ENCODE assay signal across 8 cellular contexts in the genomic region with DNA sequence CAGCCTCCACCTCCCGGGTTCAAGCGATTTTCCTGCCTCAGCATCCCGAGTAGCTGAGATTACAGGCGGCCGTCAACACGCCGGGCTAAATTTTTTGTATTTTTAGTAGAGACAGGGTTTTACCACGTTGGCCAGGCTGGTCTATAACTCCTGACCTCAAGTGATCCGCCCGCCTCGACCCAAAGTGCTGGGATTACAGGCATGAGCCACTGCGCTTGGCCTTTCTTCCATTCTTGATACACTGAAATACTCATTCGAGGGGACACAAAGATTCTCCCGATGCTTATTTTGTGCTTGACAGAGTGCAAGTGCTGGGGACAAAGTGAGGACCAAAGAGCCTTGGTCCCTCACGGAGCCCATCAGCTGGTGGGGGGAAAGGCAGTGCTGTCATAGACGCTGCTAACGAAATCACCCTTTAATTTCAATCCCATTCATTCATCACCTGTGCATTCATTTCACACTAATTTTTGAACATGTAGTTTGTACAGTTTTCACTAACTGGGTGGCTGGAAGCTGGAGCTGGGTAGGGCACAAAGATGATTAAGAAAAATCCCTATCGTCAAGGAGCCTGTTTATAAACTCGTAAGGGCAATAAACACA. TPM values are rescaled to one million over a fixed set of nuclear protein-coding genes. Genes with fewer than 3 reads are reported as not detected.
DNase-seq lines count a peak whose midpoint lies in the region; ATAC-seq and TF ChIP-seq lines count a peak whose summit lies in the region.

No MANE protein-coding gene starts in this region.

- peaks cover 29% of the 10 kb centered on the region for H3K27me3 Mint-ChIP-seq in WTC11 (ENCODE audit: low read depth)

- H3K9me3 Mint-ChIP-seq in WTC11 = no peaks in the 10 kb centered on the region

- ATAC-seq in WTC11 = no peak
- no peak for ATAC-seq in GM18867 (IDR thresholded peaks at IDR 0.05; ENCODE audit: unreplicated experiment)
- no peak for ATAC-seq in GM18907 (IDR thresholded peaks at IDR 0.05; ENCODE audit: unreplicated experiment)
- no peak for ATAC-seq in HG03469 (IDR thresholded peaks at IDR 0.05; ENCODE audit: unreplicated experiment)

- H3K4me3 ChIP-seq in hepatocyte (no peak overlapping the region), skin epidermis (peak overlapping the region in 6 of 7 experiments; percentile 57 to 91 (median 80))

- H3K4me3 Mint-ChIP-seq in WTC11 = peak overlapping the region; percentile 92

- H4K20me1 ChIP-seq in hepatocyte (ENCODE audit: insufficient read depth, poor library complexity, severe bottlenecking) = peaks cover 35% of the 10 kb centered on the region

- DNase-seq in DMS53 (lab: John Stamatoyannopoulos, UW) = peak; percentile 24
- DNase-seq in DMS53 treated with DMSO at 0.1 percent for 48 hours (lab: John Stamatoyannopoulos, UW; ENCODE audit: unreplicated experiment) = no peak
- no peak for DNase-seq in WTC11 (ENCODE audit: low spot score)
- DNase-seq in hepatocyte (ENCODE audit: low spot score) = no peak

- H3K4me1 ChIP-seq in hepatocyte (ENCODE audit: insufficient read depth) = peaks cover 19% of the 10 kb centered on the region

- peaks cover 3% of the 10 kb centered on the region; the same call in 1 of the 2 replicates for H3K36me3 Mint-ChIP-seq in WTC11

- peaks cover 18% of the 10 kb centered on the region for H3K4me1 Mint-ChIP-seq in WTC11

- no peaks in the 10 kb centered on the region for H3K9me2 ChIP-seq in hepatocyte (replicated peaks; ENCODE audit: insufficient read depth)

- no peaks in the 10 kb centered on the region for H3K27me3 ChIP-seq in hepatocyte

- TF ChIP-seq CTCF in WTC11 (IDR thresholded peaks at IDR 0.05) (no peak), hepatocyte (IDR thresholded peaks at IDR 0.05; ENCODE audit: poor library complexity) (no peak)

- H3K79me2 ChIP-seq in hepatocyte = peaks cover 40% of the 10 kb centered on the region

- H3K27ac Mint-ChIP-seq in WTC11 = no peak overlapping the region

- no peaks in the 10 kb centered on the region for H3K36me3 ChIP-seq in hepatocyte (replicated peaks; ENCODE audit: insufficient read depth, low read depth)

- POLR2A ChIA-PET in WTC11 (lab: Charles Lee) = interaction anchor here (0.6 to 1.1 kb wide), 3 partner anchors 11 to 240 kb away, joined by 3 to 5 read pairs (median 3); no protein-coding TSS in a partner anchor

- CTCF ChIA-PET in WTC11 (lab: Charles Lee) = interaction anchor here (0.7 to 2.3 kb wide), 12 partner anchors 8 to 412 kb away, joined by 3 to 22 read pairs (median 5); a partner anchor contains a TSS

- no peaks in the 10 kb centered on the region for H3K9me3 ChIP-seq in hepatocyte (ENCODE audit: low read depth)

- H2AFZ ChIP-seq in hepatocyte = peak overlapping the region; percentile 42

- 73% methylated on average over 19 of the region's 19 CpGs for WGBS in hepatocyte (ENCODE audit: low lambda C conversion rate, missing lambda C conversion rate)

- no peak overlapping the region for H3K27ac ChIP-seq in hepatocyte
- peak overlapping the region in 1 of 21 experiments; percentile 95 for H3K27ac ChIP-seq in skin epidermis

- peak overlapping the region; percentile 70 for H3K4me2 ChIP-seq in hepatocyte

TF ChIP-seq in WTC11, 78 proteins besides CTCF, POLR2A, EP300 and RAD21:
- TF ChIP-seq ZNF263 (CRISPR knock-in tag; IDR thresholded peaks at IDR 0.05; ENCODE audit: low read depth) (no peak), HMGA2 (CRISPR knock-in tag; IDR thresholded peaks at IDR 0.05) (no peak), ESRRA (CRISPR knock-in tag; IDR thresholded peaks at IDR 0.05; ENCODE audit: borderline replicate concordance) (no peak), NFYB (CRISPR knock-in tag; conservative IDR thresholded peaks at IDR 0.05; ENCODE audit: low read depth) (no peak), GTF2I (CRISPR knock-in tag; conservative IDR thresholded peaks at IDR 0.05) (no peak), NR2C2 (CRISPR knock-in tag; IDR thresholded peaks at IDR 0.05) (no peak), ATF1 (CRISPR knock-in tag; IDR thresholded peaks at IDR 0.05) (no peak), SP1 (CRISPR knock-in tag; conservative IDR thresholded peaks at IDR 0.05) (no peak)
- TF ChIP-seq, protein P1, sequence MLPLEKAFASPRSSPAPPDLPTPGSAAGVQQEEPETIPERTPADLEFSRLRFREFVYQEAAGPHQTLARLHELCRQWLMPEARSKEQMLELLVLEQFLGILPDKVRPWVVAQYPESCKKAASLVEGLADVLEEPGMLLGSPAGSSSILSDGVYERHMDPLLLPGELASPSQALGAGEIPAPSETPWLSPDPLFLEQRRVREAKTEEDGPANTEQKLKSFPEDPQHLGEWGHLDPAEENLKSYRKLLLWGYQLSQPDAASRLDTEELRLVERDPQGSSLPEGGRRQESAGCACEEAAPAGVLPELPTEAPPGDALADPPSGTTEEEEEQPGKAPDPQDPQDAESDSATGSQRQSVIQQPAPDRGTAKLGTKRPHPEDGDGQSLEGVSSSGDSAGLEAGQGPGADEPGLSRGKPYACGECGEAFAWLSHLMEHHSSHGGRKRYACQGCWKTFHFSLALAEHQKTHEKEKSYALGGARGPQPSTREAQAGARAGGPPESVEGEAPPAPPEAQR (CRISPR knock-in tag; IDR thresholded peaks at IDR 0.05) = no peak

RNA-seq across cellular contexts. Expression of a gene that starts 0.6 kb away (rescaled TPM):
- total RNA-seq in WTC11 (2021) (32.2 to 34.9 TPM (median 32.5 TPM) in 3 replicates), hepatocyte (24.1 and 28.2 TPM in 2 replicates)
- polyA plus RNA-seq in hepatocyte = 29.8 and 38.8 TPM in 2 replicates
